ENCODE assay signal across 8 cellular contexts in the genomic region with DNA sequence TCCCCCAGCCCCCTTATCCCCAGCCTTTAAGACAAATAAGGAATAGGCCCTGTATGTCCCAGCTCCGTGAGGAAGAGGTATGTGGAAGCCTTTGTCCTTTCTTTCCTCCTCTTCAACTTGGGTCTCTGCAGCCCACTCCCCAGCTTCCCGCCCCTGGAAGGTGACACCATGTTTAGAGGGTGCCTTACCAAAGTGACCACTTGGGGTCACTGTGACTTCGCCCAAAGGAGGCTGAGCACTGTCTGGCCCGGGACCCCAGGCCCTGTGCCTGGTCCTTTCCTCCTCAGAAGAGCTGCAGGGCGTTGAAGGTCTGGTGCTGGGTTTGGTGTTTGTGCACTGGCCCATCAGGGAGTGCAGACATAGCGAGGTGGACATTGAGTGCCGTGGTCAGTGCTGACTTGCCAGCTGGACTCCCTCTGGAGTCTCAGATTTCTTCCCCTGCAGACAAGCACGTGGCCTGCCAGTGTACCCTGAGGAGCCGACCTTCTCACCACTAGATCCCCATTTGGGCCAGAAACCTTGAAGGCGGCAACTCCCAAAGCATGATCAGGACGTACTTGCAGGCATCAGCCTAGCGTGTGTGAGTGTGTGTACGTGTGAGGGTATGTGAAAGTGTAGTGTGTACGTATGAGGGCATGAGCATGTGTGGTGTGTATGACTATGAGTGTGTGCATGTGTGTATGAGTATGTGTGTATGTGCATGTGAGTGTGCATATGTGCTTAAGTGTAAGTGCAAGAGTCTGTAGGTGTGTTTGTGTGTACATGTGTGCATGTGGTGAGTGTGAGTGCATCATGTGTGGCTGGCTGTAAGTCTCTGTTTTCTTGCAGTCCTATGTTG.
DNase-seq lines count a peak whose midpoint lies in the region; ATAC-seq and TF ChIP-seq lines count a peak whose summit lies in the region.

No MANE protein-coding gene starts in this region.

- no peak overlapping the region for H3K9ac ChIP-seq in Loucy (ENCODE audit: low read depth, low read length, poor library complexity, severe bottlenecking)

- H3K9me2 ChIP-seq in Loucy (replicated peaks; ENCODE audit: low read depth, low read length), result no peaks in the 10 kb centered on the region

- H3F3A ChIP-seq in Loucy (ENCODE audit: low read depth), result no peaks in the 10 kb centered on the region

- no peak for ATAC-seq in HG02884 (IDR thresholded peaks at IDR 0.05; ENCODE audit: unreplicated experiment)

- H3K79me2 ChIP-seq in Loucy (ENCODE audit: insufficient read depth, low read length), result no peaks in the 10 kb centered on the region

- H3K9me3 ChIP-seq in Loucy (ENCODE audit: insufficient read depth, low read depth, low read length), result no peaks in the 10 kb centered on the region
- no peaks in the 10 kb centered on the region for H3K9me3 ChIP-seq in adrenal gland (replicated peaks in 1 of 3)
- H3K9me3 ChIP-seq in suprapubic skin, result no peaks in the 10 kb centered on the region

- 44 to 56% (median 54%) methylated on average over 9 to 14 of the region's 14 CpGs for WGBS in adrenal gland, 4 donors
- 62% methylated on average over 13 of the region's 14 CpGs for WGBS in suprapubic skin

- H3K4me1 ChIP-seq in Loucy (ENCODE audit: insufficient read depth, low read length, poor library complexity, severe bottlenecking), result no peaks in the 10 kb centered on the region
- no peaks in the 10 kb centered on the region for H3K4me1 ChIP-seq in adrenal gland (replicated peaks in 1 of 2)
- no peaks in the 10 kb centered on the region for H3K4me1 ChIP-seq in suprapubic skin

- no peaks in the 10 kb centered on the region for H3K36me3 ChIP-seq in Loucy (ENCODE audit: insufficient read depth, low read length)
- no peaks in the 10 kb centered on the region for H3K36me3 ChIP-seq in adrenal gland (replicated peaks in 1 of 2)
- H3K36me3 ChIP-seq in suprapubic skin, result no peaks in the 10 kb centered on the region

- H3K27ac ChIP-seq in adrenal gland, result no peak overlapping the region
- H3K27ac ChIP-seq in suprapubic skin, result no peak overlapping the region

- TF ChIP-seq CTCF in GM12874 (IDR thresholded peaks at IDR 0.05; ENCODE audit: insufficient read depth, low read depth, low read length) (peak; percentile 79), Loucy (conservative IDR thresholded peaks at IDR 0.05; ENCODE audit: low read length) (peak; percentile 95), adrenal gland (IDR thresholded peaks at IDR 0.05) (peak; percentile 41 to 67 (median 54)), suprapubic skin (IDR thresholded peaks at IDR 0.05) (peak; percentile 13 to 36)

- H3K4me3 ChIP-seq in Loucy (ENCODE audit: low read length, poor library complexity, severe bottlenecking), result no peak overlapping the region
- H3K4me3 ChIP-seq in adrenal gland, result no peak overlapping the region
- H3K4me3 ChIP-seq in suprapubic skin, result no peak overlapping the region

- no peaks in the 10 kb centered on the region for H4K20me1 ChIP-seq in Loucy (ENCODE audit: insufficient read depth, low read length, poor library complexity, severe bottlenecking)

- DNase-seq in Ammon's horn (ENCODE audit: low spot score), result peak; percentile 47
- peak in 5 of 7 donors; percentile 15 to 56 (median 23) for DNase-seq in adrenal gland
- DNase-seq in iPS-NIHi11 (ENCODE audit: low spot score), result peak; percentile 84
- DNase-seq in suprapubic skin (ENCODE audit: low spot score in 2 of 2), result no peak
- no peak for DNase-seq in activated CD4-positive, CD25-positive, alpha-beta regulatory T cell (lab: John Stamatoyannopoulos, UW)

- no peak overlapping the region for H3K4me2 ChIP-seq in Loucy (ENCODE audit: low read depth, low read length, poor library complexity, severe bottlenecking)

- no peak for TF ChIP-seq EP300 in suprapubic skin (IDR thresholded peaks at IDR 0.05)

- H3K27me3 ChIP-seq in Loucy (ENCODE audit: insufficient read depth, low read length, poor library complexity, severe bottlenecking), result no peaks in the 10 kb centered on the region
- no peaks in the 10 kb centered on the region for H3K27me3 ChIP-seq in adrenal gland
- H3K27me3 ChIP-seq in suprapubic skin, result peaks cover 5% of the 10 kb centered on the region

- TF ChIP-seq POLR2A in adrenal gland (IDR thresholded peaks at IDR 0.05), result no peak
- TF ChIP-seq POLR2A in suprapubic skin (IDR thresholded peaks at IDR 0.05), result no peak

- H2AFZ ChIP-seq in Loucy (ENCODE audit: low read length), result no peak overlapping the region

- intact Hi-C loops in adrenal gland (cut with DNase I), result loop anchor here (10.0 kb wide), 1 partner anchor 701 kb away; no protein-coding TSS in a partner anchor

Comparison
In these comparisons a context has a peak if more than half of its experiments do, and no peak if none do; other contexts are left out.
1. DNase-seq: peak in Ammon's horn (single experiment), adrenal gland (5 of 7) and iPS-NIHi11 (single experiment); none in suprapubic skin (0 of 2) and activated CD4-positive, CD25-positive, alpha-beta regulatory T cell (0 of 4).
2. CTCF ChIP-seq: peak in every context shown above with its lines; median percentile 95 in Loucy; 79 in GM12874; 54 in adrenal gland; 24 in suprapubic skin.